In the genomic region with DNA sequence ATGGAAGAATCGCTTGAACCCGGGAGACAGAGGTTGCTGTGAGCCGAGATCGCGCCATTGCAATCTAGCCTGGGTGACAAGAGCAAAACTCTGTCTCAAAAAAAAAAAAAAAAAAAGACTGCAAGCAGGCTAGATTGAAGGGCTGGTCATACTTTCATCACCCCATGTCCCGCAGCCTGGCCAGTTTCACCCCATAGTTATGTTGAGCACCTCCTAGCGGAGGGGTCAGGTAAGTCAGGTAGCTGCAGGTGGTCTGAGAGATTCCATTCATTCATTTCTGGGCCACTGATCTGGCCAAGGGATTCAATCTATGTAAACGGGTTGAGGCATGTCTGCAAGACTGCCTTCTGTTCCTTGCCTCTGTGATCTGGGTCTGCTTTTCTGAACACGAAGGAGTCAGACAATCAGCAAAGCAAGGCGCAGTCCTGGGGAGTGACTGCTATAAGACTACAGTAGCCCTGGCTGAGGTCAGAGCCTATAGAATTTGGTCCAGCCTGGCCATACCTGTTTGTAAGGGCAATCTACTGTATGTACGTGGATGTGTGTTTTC, we compare ENCODE assay signal across 16 cellular contexts. TPM values are rescaled to one million over a fixed set of nuclear protein-coding genes. Genes with fewer than 3 reads are reported as not detected.
DNase-seq lines count a peak whose midpoint lies in the region; ATAC-seq and TF ChIP-seq lines count a peak whose summit lies in the region.
"Had no signal": no experiment of that assay in that cellular context is flagged by ENCODE, and none has a peak within 500 bp of the region (broad histone marks: within the 10 kb centered on the region; RNA-seq: fewer than 3 reads in every experiment).

No MANE protein-coding gene starts in this region.

- peaks cover 11% of the 10 kb centered on the region; the same call in 2 of the 3 replicates for H3K4me1 Mint-ChIP-seq in GM23338

- POLR2A ChIA-PET in PC-3 (lab: Charles Lee; ENCODE audit: unreplicated experiment), result no interaction called here

- peak; percentile 45 for ATAC-seq in GM23338
- ATAC-seq in PC-3, result no peak
- ATAC-seq in esophagus mucosa, result peak; percentile 11
- ATAC-seq: gastrocnemius medialis had no signal

- H3K27me3 Mint-ChIP-seq in GM23338 (ENCODE audit: insufficient read depth, low read depth, poor library complexity), result peaks cover 5% of the 10 kb centered on the region

- no peaks in the 10 kb centered on the region for H3K9me2 ChIP-seq in GM23338 (ENCODE audit: insufficient read depth)
- no peaks in the 10 kb centered on the region for H3K9me2 ChIP-seq in PC-3 (replicated peaks; ENCODE audit: low read length)

- H3K36me3 ChIP-seq in GM23338 (ENCODE audit: insufficient read depth) (no peaks in the 10 kb centered on the region), PC-3 (ENCODE audit: low read depth, low read length) (no peaks in the 10 kb centered on the region)
- H3K36me3 ChIP-seq: gastrocnemius medialis had no signal

- H3F3A ChIP-seq in GM23338 (replicated peaks; ENCODE audit: low read depth) (0 out of 2 replicates have a peak, but pooled peaks cover 6% of the 10 kb centered on the region), PC-3 (ENCODE audit: low read length, unreplicated experiment) (no peaks in the 10 kb centered on the region)

- H3K79me2 ChIP-seq in GM23338 (replicated peaks; ENCODE audit: insufficient read depth), result no peaks in the 10 kb centered on the region
- H3K79me2 ChIP-seq in PC-3 (ENCODE audit: low read length), result no peaks in the 10 kb centered on the region

- no peaks in the 10 kb centered on the region for H3K9me3 ChIP-seq in PC-3 (ENCODE audit: low read length)
- H3K9me3 ChIP-seq: gastrocnemius medialis had no signal

- intact Hi-C loops in PC-3 (cut with micrococcal nuclease), result loop anchor here (2.0 to 5.0 kb wide), 2 partner anchors 61 to 111 kb away; no protein-coding TSS in a partner anchor

- CTCF ChIA-PET in PC-3 (lab: Charles Lee), result no interaction called here

- BruUV-seq in PC-3 (replicated peaks; lab: Mats Ljungman, UMichigan), result no TSS peak

- H2AFZ ChIP-seq in GM23338 (peak overlapping the region; percentile 75), PC-3 (ENCODE audit: low read length) (peak overlapping the region; percentile 28; the same call in 1 of the 2 replicates)

- H3K4me1 ChIP-seq in GM23338 (ENCODE audit: insufficient read depth) (peaks cover 9% of the 10 kb centered on the region), PC-3 (ENCODE audit: insufficient read depth, low read length) (no peaks in the 10 kb centered on the region)
- H3K4me1 ChIP-seq: gastrocnemius medialis had no signal

- H3K4me3 Mint-ChIP-seq in GM23338, result no peak overlapping the region
- H3K4me3 Mint-ChIP-seq: activated naive CD4-positive, alpha-beta T cell treated with anti-CD3 and anti-CD28 coated beads for 36 hours had no signal

- H3K4me3 ChIP-seq in AG09309 (ENCODE audit: control insufficient read depth, low read depth, low read length) (no peak overlapping the region), GM23338 (no peak overlapping the region), PC-3 (ENCODE audit: low read length) (no peak overlapping the region)
- H3K4me3 ChIP-seq: coronary artery, gastrocnemius medialis had no signal

- H3K27me3 ChIP-seq in GM23338 (ENCODE audit: insufficient read depth) (no peaks in the 10 kb centered on the region), PC-3 (ENCODE audit: low read length) (no peaks in the 10 kb centered on the region)
- H3K27me3 ChIP-seq: gastrocnemius medialis had no signal

- H3K9ac ChIP-seq in PC-3 (ENCODE audit: low read length), result no peak overlapping the region

- H3K4me2 ChIP-seq in GM23338 (no peak overlapping the region), PC-3 (ENCODE audit: low read length) (no peak overlapping the region)

- H3K27ac Mint-ChIP-seq in GM23338, result peak overlapping the region; percentile 5; the same call in 1 of the 2 replicates
- H3K27ac Mint-ChIP-seq: activated naive CD4-positive, alpha-beta T cell treated with anti-CD3 and anti-CD28 coated beads for 36 hours had no signal

- 0 out of 2 replicates have a peak overlapping the region, but pooled peaks have one; percentile 17 for H3K27ac ChIP-seq in GM23338 (ENCODE audit: low read depth)
- no peak overlapping the region for H3K27ac ChIP-seq in PC-3 (ENCODE audit: low read length)
- H3K27ac ChIP-seq: coronary artery, gastrocnemius medialis had no signal

- no peaks in the 10 kb centered on the region for H4K20me1 ChIP-seq in GM23338 (replicated peaks; ENCODE audit: insufficient read depth)
- no peaks in the 10 kb centered on the region for H4K20me1 ChIP-seq in PC-3 (ENCODE audit: low read length)

- TF ChIP-seq CTCF in AG09309 (IDR thresholded peaks at IDR 0.05; ENCODE audit: control insufficient read depth, insufficient read depth, low read depth, low read length, missing control alignments) (peak; percentile 19), GM23338 (conservative IDR thresholded peaks at IDR 0.05; ENCODE audit: low read depth in 2 of 2) (peak; percentile 65 to 75), PC-3 (conservative IDR thresholded peaks at IDR 0.05; ENCODE audit: low read depth, low read length) (peak; percentile 54)

- no peaks in the 10 kb centered on the region for H3K9me3 Mint-ChIP-seq in GM23338
- H3K9me3 Mint-ChIP-seq: activated naive CD4-positive, alpha-beta T cell treated with anti-CD3 and anti-CD28 coated beads for 36 hours had no signal

- H3K36me3 Mint-ChIP-seq in GM23338 (ENCODE audit: low read depth), result no peaks in the 10 kb centered on the region

- no peak for DNase-seq in AG09309 (ENCODE audit: low read depth)
- DNase-seq in GM23338 (ENCODE audit: low spot score), result peak; percentile 73
- peak; percentile 23 for DNase-seq in PC-3
- no peak for DNase-seq in NCI-H345 (lab: John Stamatoyannopoulos, UW)
- DNase-seq in NCI-H1417 treated with DMSO at 0.1 percent for 48 hours (lab: John Stamatoyannopoulos, UW), result no peak
- DNase-seq in epidermal melanocyte (ENCODE audit: insufficient read length, low spot score), result no peak
- DNase-seq in midbrain (lab: John Stamatoyannopoulos, UW), result no peak
- DNase-seq: activated CD4-positive, alpha-beta T cell treated with anti-CD3 and anti-CD28 coated beads, Interleukin-2, amount 50 U/mL, for 4 hours; activated naive CD4-positive, alpha-beta T cell treated with anti-CD3 and anti-CD28 coated beads for 36 hours; activated T-cell treated with anti-CD3 and anti-CD28 coated beads for 4 hours; gastrocnemius medialis; NCI-H2107; stimulated activated CD4-positive, alpha-beta T cell treated with anti-CD3 and anti-CD28 coated beads, Interleukin-2, amount 100 ng/mL, for 24 hours; substantia nigra had no signal

RNA-seq across cellular contexts. Expression of a gene that starts 23.6 kb away (rescaled TPM):
- total RNA-seq in GM23338 (2014; rRNA removed; shearing (Covaris generic)), result 179 and 185 TPM in 2 replicates
- polyA plus RNA-seq in GM23338 (2016; fragmentation: Nextera tagmentation; extraction: Ambion mirVana), result 148 and 161 TPM in 2 replicates
- total RNA-seq in PC-3 (2014; rRNA removed), result 53.8 and 61.8 TPM in 2 replicates
- 47.8 TPM for total RNA-seq in esophagus mucosa

Comparison
In these comparisons a context has a peak if more than half of its experiments do, and no peak if none do; other contexts are left out.
1. DNase-seq: peak in GM23338 (single experiment) and PC-3 (single experiment); none in AG09309 (single experiment), NCI-H345 (single experiment), NCI-H1417 treated with DMSO at 0.1 percent for 48 hours (single experiment), epidermal melanocyte (single experiment) and midbrain (single experiment).
2. CTCF ChIP-seq: peak in every context shown above with its lines; median percentile 70 in GM23338; 54 in PC-3; 19 in AG09309.